In the genomic region with DNA sequence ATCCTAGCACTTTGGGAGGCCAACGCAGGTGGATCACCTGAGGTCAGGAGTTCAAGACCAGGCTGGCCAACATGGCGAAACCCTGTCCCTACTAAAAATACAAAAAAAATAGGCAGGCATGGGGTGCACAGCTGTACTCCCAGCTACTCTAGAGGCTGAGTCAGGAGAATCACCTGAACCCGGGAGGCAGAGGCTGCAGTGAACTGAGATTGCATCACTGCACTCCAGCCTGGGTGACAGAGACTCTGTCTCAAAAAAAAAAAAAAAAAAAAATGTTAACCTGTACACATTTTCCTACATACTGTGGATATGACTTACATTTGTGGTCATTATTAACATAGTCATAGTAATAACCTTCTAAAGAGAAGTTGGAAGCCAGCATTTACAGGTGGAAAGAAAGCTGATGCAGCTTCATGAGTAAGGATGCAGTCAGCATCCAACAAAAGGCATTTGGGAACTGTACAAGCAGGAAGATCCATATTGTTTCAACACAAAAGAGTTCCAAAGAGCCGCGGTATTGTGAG, we compare ENCODE assay signal across 1 cellular context.
A peak's percentile ranks its signal among the peaks of the same experiment; 100 is the strongest.
TF ChIP-seq lines count a peak whose summit lies in the region.

No MANE protein-coding gene starts in this region.

TF ChIP-seq in HEK293, 187 proteins besides CTCF, POLR2A, EP300 and RAD21 (continued from another document):
- TF ChIP-seq, protein P1, sequence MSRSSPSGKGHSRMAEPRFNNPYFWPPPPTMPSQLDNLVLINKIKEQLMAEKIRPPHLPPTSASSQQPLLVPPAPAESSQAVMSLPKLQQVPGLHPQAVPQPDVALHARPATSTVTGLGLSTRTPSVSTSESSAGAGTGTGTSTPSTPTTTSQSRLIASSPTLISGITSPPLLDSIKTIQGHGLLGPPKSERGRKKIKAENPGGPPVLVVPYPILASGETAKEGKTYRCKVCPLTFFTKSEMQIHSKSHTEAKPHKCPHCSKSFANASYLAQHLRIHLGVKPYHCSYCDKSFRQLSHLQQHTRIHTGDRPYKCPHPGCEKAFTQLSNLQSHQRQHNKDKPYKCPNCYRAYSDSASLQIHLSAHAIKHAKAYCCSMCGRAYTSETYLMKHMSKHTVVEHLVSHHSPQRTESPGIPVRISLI (tag by site-specific recombination; IDR thresholded peaks at IDR 0.05): peak; percentile 93
- TF ChIP-seq, protein P2, sequence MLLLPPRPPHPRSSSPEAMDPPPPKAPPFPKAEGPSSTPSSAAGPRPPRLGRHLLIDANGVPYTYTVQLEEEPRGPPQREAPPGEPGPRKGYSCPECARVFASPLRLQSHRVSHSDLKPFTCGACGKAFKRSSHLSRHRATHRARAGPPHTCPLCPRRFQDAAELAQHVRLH (tag by site-specific recombination; IDR thresholded peaks at IDR 0.05): peak; percentile 54; the same call in 1 of the 2 replicates
TF ChIP-seq in HEK293: peak in this region for 6; not testable (repeated sequence) for 181.
